20 cellular contexts compared by ENCODE assay signal in the genomic region with DNA sequence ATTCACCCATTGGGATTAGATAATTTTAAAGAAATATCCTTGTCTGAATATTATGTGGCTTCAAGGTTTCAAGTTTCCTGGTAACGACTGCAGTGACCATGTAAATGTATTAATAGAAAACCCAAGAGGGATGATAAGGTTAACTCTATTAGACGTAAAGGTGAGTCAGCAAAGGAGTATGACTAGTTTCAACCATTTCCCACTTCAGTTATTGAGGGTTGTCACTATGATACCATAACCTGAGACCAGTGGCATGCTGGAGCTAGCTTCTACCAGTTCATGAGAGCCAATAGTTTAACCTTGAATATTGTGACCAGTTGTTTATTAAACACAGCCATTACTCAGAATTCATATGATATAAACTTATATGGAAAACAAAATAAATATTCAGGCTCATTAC.
"Had no signal": no experiment of that assay in that cellular context is flagged by ENCODE, and none has a peak within 500 bp of the region (broad histone marks: within the 10 kb centered on the region; RNA-seq: fewer than 3 reads in every experiment).

No MANE protein-coding gene starts in this region.

- H3K4me3 Mint-ChIP-seq: activated naive CD8-positive, alpha-beta T cell treated with anti-CD3 and anti-CD28 coated beads for 36 hours; activated T-cell treated with anti-CD3 and anti-CD28 coated beads, Interleukin-2, amount 50 U/mL, for 4 hours; mesothelial cell of epicardium; natural killer cell; stimulated activated memory B cell treated with anti-CD40 and anti-IgM and Interleukin-4, amounts not matched to agents 10 μg/mL and 1 μg/mL and 100 μg/mL, for 72 hours had no signal

- H3K4me1 ChIP-seq: breast epithelium, left lung, sigmoid colon, transverse colon had no signal

- H3K27ac Mint-ChIP-seq: activated naive CD8-positive, alpha-beta T cell treated with anti-CD3 and anti-CD28 coated beads for 36 hours; activated T-helper 2 cell treated with anti-CD3 and anti-CD28 coated beads, Interferon-gamma antibody, Interleukin-2, Interleukin-4, amounts not matched to agents 10 μg/mL and 5 μg/mL and 100 μg/mL, durations not matched to agents 14 hours and 24 hours and 36 hours; mesothelial cell of epicardium; natural killer cell; stimulated activated memory B cell treated with anti-CD40 and anti-IgM and Interleukin-4, amounts not matched to agents 10 μg/mL and 1 μg/mL and 100 μg/mL, for 72 hours had no signal

- H3K9me3 Mint-ChIP-seq: activated naive CD8-positive, alpha-beta T cell treated with anti-CD3 and anti-CD28 coated beads for 36 hours; activated T-cell treated with anti-CD3 and anti-CD28 coated beads, Interleukin-2, amount 50 U/mL, for 4 hours; activated T-helper 2 cell treated with anti-CD3 and anti-CD28 coated beads, Interferon-gamma antibody, Interleukin-2, Interleukin-4, amounts not matched to agents 10 μg/mL and 5 μg/mL and 100 μg/mL, durations not matched to agents 14 hours and 24 hours and 36 hours; mesothelial cell of epicardium; stimulated activated memory B cell treated with anti-CD40 and anti-IgM and Interleukin-4, amounts not matched to agents 10 μg/mL and 1 μg/mL and 100 μg/mL, for 72 hours had no signal

- H3K4me1 Mint-ChIP-seq: activated naive CD8-positive, alpha-beta T cell treated with anti-CD3 and anti-CD28 coated beads for 36 hours; mesothelial cell of epicardium; natural killer cell; stimulated activated memory B cell treated with anti-CD40 and anti-IgM and Interleukin-4, amounts not matched to agents 10 μg/mL and 1 μg/mL and 100 μg/mL, for 72 hours had no signal

- ATAC-seq: activated T-cell treated with anti-CD3 and anti-CD28 coated beads, Interleukin-2, amount 50 U/mL, for 4 hours; left lung; natural killer cell; stimulated activated memory B cell treated with anti-CD40 and anti-IgM and Interleukin-4, amounts not matched to agents 10 μg/mL and 1 μg/mL and 100 μg/mL, for 72 hours had no signal

- H3K27me3 Mint-ChIP-seq: stimulated activated memory B cell treated with anti-CD40 and anti-IgM and Interleukin-4, amounts not matched to agents 10 μg/mL and 1 μg/mL and 100 μg/mL, for 72 hours had no signal

- FAIRE-seq: urothelium cell line had no signal

- H3K27ac ChIP-seq: breast epithelium, coronary artery, left lung, sigmoid colon, transverse colon had no signal

- DNase-seq: activated CD4-positive, alpha-beta T cell treated with anti-CD3 and anti-CD28 coated beads for 4 hours; activated CD4-positive, alpha-beta T cell treated with anti-CD3 and anti-CD28 coated beads, Interleukin-2, amount 50 U/mL, for 48 hours; activated CD4-positive, CD25-positive, alpha-beta regulatory T cell; activated CD8-positive, alpha-beta memory T cell treated with anti-CD3 and anti-CD28 coated beads, Interleukin-2, amount 50 U/mL, for 48 hours; activated naive CD4-positive, alpha-beta T cell; activated naive CD8-positive, alpha-beta T cell treated with anti-CD3 and anti-CD28 coated beads for 36 hours; activated T-cell treated with anti-CD3 and anti-CD28 coated beads, Interleukin-2, amount 50 U/mL, for 4 hours; left lung; natural killer cell; retina; sigmoid colon; stimulated activated CD4-positive, alpha-beta T cell treated with anti-CD3 and anti-CD28 coated beads, Interleukin-15, amount 100 ng/mL, for 24 hours; T1000; transverse colon had no signal

- H3K27me3 ChIP-seq: breast epithelium, left lung, sigmoid colon, transverse colon had no signal
